Comparison of ENCODE assay signal across 11 cellular contexts in the genomic region with DNA sequence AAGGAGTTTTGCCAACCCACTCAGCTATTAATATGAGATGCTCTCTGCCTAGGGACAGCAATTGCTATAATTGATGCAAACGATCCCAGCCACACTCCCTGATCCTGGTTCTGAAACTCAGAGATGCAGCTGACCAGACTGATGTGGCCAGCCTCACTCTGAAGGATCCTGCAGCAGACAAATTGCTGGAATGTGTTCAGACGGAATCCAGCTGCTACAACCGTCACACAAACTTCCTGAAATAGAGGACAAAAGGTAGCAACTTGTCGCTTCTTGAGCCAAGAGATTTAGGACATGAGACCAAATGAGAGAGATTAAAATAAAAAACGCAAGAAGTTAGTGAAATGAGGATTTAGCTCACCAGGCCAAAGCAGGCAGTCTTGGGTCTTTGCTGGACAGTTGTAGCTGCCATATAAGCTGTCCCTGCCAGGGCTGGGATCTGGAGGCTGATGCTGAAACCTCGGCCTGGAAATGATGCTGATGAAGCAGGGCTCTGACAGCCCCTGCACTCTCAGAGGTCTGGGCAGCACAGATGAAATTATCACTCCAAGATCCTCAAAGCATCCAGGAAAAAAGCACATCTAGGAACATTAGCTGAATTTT. TPM values are rescaled to one million over a fixed set of nuclear protein-coding genes. Genes with fewer than 3 reads are reported as not detected.
DNase-seq lines count a peak whose midpoint lies in the region; ATAC-seq, FAIRE-seq and TF ChIP-seq lines count a peak whose summit lies in the region.
"Had no signal": no experiment of that assay in that cellular context is flagged by ENCODE, and none has a peak within 500 bp of the region (broad histone marks: within the 10 kb centered on the region; RNA-seq: fewer than 3 reads in every experiment).

No MANE protein-coding gene starts in this region.

- H4K20me1 ChIP-seq in PC-9 (ENCODE audit: insufficient read depth) (no peaks in the 10 kb centered on the region), endothelial cell of umbilical vein (replicated peaks; ENCODE audit: control insufficient read depth, extremely low read depth, insufficient read depth, low read length) (no peaks in the 10 kb centered on the region)

- FAIRE-seq in endothelial cell of umbilical vein (lab: Jason Lieb, UNC) (peak; percentile 46), H54 (lab: Jason Lieb, UNC) (no peak)

- H3K4me3 ChIP-seq in PC-9 = no peak overlapping the region
- no peak overlapping the region for H3K4me3 ChIP-seq in endothelial cell of umbilical vein (replicated peaks in 1 of 3; ENCODE audit: insufficient read depth in 1 of 3, low read depth in 1 of 3, low read length in 3 of 3)
- H3K4me3 ChIP-seq in upper lobe of left lung = no peak overlapping the region

- TF ChIP-seq CTCF in PC-9 (conservative IDR thresholded peaks at IDR 0.05) = no peak
- no peak for TF ChIP-seq CTCF in endothelial cell of umbilical vein (IDR thresholded peaks at IDR 0.05; ENCODE audit: extremely low read depth in 1 of 2, insufficient read depth in 1 of 2, low read depth in 1 of 2, low read length in 2 of 2)
- TF ChIP-seq CTCF in upper lobe of left lung (IDR thresholded peaks at IDR 0.05) = no peak

- DNase-seq in PC-9 (no peak), endothelial cell of umbilical vein (ENCODE audit: low read depth, low spot score) (no peak), myocyte (ENCODE audit: low read depth) (peak; percentile 52), upper lobe of left lung (no peak), H54 (ENCODE audit: insufficient read length, low spot score) (no peak)
- DNase-seq in activated naive CD4-positive, alpha-beta T cell treated with anti-CD3 and anti-CD28 coated beads, Interleukin-2, amount 10 ng/mL, durations not matched to agents 7 days and 5 days = no peak
- DNase-seq: activated B cell treated with CpG ODN at 0.5 μM for 24 hours, natural killer cell, NCI-H1092, NCI-H510A had no signal

- H3K27ac Mint-ChIP-seq in activated naive CD4-positive, alpha-beta T cell treated with anti-CD3 and anti-CD28 coated beads, Interleukin-2, amount 10 ng/mL, durations not matched to agents 7 days and 5 days = no peak overlapping the region
- H3K27ac Mint-ChIP-seq: activated B cell treated with CpG ODN at 0.5 μM for 24 hours, natural killer cell had no signal

- peaks cover 19% of the 10 kb centered on the region for H3K4me1 Mint-ChIP-seq in activated naive CD4-positive, alpha-beta T cell treated with anti-CD3 and anti-CD28 coated beads, Interleukin-2, amount 10 ng/mL, durations not matched to agents 7 days and 5 days

- H3F3A ChIP-seq in PC-9 (ENCODE audit: insufficient read depth, low read depth) = peaks cover 22% of the 10 kb centered on the region

- H3K79me2 ChIP-seq in PC-9 (ENCODE audit: low read depth) = no peaks in the 10 kb centered on the region
- H3K79me2 ChIP-seq in endothelial cell of umbilical vein (ENCODE audit: control insufficient read depth, insufficient read depth, low read length) = no peaks in the 10 kb centered on the region

- WGBS in upper lobe of left lung, 2 donors = 51 to 64% methylated on average over 6 of the region's 6 CpGs

- POLR2A ChIA-PET in PC-9 (lab: Charles Lee; ENCODE audit: unreplicated experiment) = no interaction called here
- POLR2A ChIA-PET in endothelial cell of umbilical vein (lab: Charles Lee) = interaction anchor here (0.6 to 1.8 kb wide), 2 partner anchors 9 to 14 kb away, joined by 7 to 10 read pairs; a partner anchor contains a TSS

- H3K9me1 ChIP-seq in endothelial cell of umbilical vein (replicated peaks; ENCODE audit: control insufficient read depth, extremely low read depth, insufficient read depth, low read length) = no peaks in the 10 kb centered on the region

- dilution Hi-C loops in endothelial cell of umbilical vein (cut with MboI; ENCODE audit: extremely low pct_ligation_motif_present, low sequenced_read_pairs) = no loop called here

- H3K4me1 ChIP-seq in PC-9 (replicated peaks; ENCODE audit: insufficient read depth) (peaks cover 31% of the 10 kb centered on the region), endothelial cell of umbilical vein (ENCODE audit: control insufficient read depth, extremely low read depth, insufficient read depth, low read length) (peaks cover 19% of the 10 kb centered on the region), upper lobe of left lung (peaks cover 13 to 18% (median 13%) of the 10 kb centered on the region in 4 donors)

- H2AFZ ChIP-seq in PC-9 (no peak overlapping the region), endothelial cell of umbilical vein (ENCODE audit: low read depth, low read length) (no peak overlapping the region)

- no peak overlapping the region for H3K9ac ChIP-seq in endothelial cell of umbilical vein (replicated peaks; ENCODE audit: extremely low read depth, insufficient read depth, low read length)

- H3K9me3 ChIP-seq in PC-9 (ENCODE audit: insufficient read depth, low read depth) (no peaks in the 10 kb centered on the region), endothelial cell of umbilical vein (replicated peaks; ENCODE audit: control insufficient read depth, insufficient read depth, low read length) (no peaks in the 10 kb centered on the region), upper lobe of left lung (no peaks in the 10 kb centered on the region)

- no peaks in the 10 kb centered on the region for H3K36me3 Mint-ChIP-seq in activated naive CD4-positive, alpha-beta T cell treated with anti-CD3 and anti-CD28 coated beads, Interleukin-2, amount 10 ng/mL, durations not matched to agents 7 days and 5 days
- H3K36me3 Mint-ChIP-seq: natural killer cell had no signal

- CTCF ChIA-PET in PC-9 (lab: Charles Lee) = no interaction called here
- CTCF ChIA-PET in endothelial cell of umbilical vein (lab: Charles Lee) = interaction anchor here (0.8 to 3.1 kb wide), 3 partner anchors 11 to 345 kb away, joined by 3 to 17 read pairs (median 3); no protein-coding TSS in a partner anchor
- CTCF ChIA-PET in activated naive CD4-positive, alpha-beta T cell treated with anti-CD3 and anti-CD28 coated beads, Interleukin-2, amount 10 ng/mL, durations not matched to agents 7 days and 5 days (lab: Charles Lee) = no interaction called here

- no peaks in the 10 kb centered on the region for H3K9me2 ChIP-seq in PC-9 (ENCODE audit: insufficient read depth)

- H3K27me3 Mint-ChIP-seq in activated naive CD4-positive, alpha-beta T cell treated with anti-CD3 and anti-CD28 coated beads, Interleukin-2, amount 10 ng/mL, durations not matched to agents 7 days and 5 days = peaks cover 60% of the 10 kb centered on the region

- no peaks in the 10 kb centered on the region for H3K36me3 ChIP-seq in PC-9 (ENCODE audit: low read depth)
- no peaks in the 10 kb centered on the region for H3K36me3 ChIP-seq in endothelial cell of umbilical vein (ENCODE audit: control insufficient read depth in 2 of 2, extremely low read depth in 1 of 2, insufficient read depth in 2 of 2, low read length in 2 of 2)
- H3K36me3 ChIP-seq in upper lobe of left lung = no peaks in the 10 kb centered on the region

- no peak overlapping the region for H3K4me3 Mint-ChIP-seq in activated naive CD4-positive, alpha-beta T cell treated with anti-CD3 and anti-CD28 coated beads, Interleukin-2, amount 10 ng/mL, durations not matched to agents 7 days and 5 days
- H3K4me3 Mint-ChIP-seq: activated B cell treated with CpG ODN at 0.5 μM for 24 hours, natural killer cell had no signal

- H3K27me3 ChIP-seq in PC-9 (ENCODE audit: insufficient read depth, low read depth) = no peaks in the 10 kb centered on the region
- H3K27me3 ChIP-seq in endothelial cell of umbilical vein (ENCODE audit: control insufficient read depth in 2 of 2, insufficient read depth in 2 of 2, low read length in 2 of 2) = peaks cover 0 to 2% of the 10 kb centered on the region in 2 experiments
- no peaks in the 10 kb centered on the region for H3K27me3 ChIP-seq in upper lobe of left lung

- no peak for TF ChIP-seq POLR2A in endothelial cell of umbilical vein (IDR thresholded peaks at IDR 0.05; ENCODE audit: low read depth, low read length)
- TF ChIP-seq POLR2A in upper lobe of left lung (IDR thresholded peaks at IDR 0.05) = no peak
- TF ChIP-seq POLR2A in H54 (IDR thresholded peaks at IDR 0.05; ENCODE audit: low read depth, low read length) = no peak

- BruUV-seq in PC-9 (replicated peaks; lab: Mats Ljungman, UMichigan) (no TSS peak), endothelial cell of umbilical vein (replicated peaks; lab: Mats Ljungman, UMichigan) (no TSS peak)

- H3K4me2 ChIP-seq in PC-9 (peak overlapping the region; percentile 35), endothelial cell of umbilical vein (ENCODE audit: insufficient read depth, low read length) (no peak overlapping the region)

- ATAC-seq in upper lobe of left lung (ENCODE audit: low FRiP score in 2 of 2) = peak in 1 of 2 donors; percentile 17
- ATAC-seq in HG03571 (IDR thresholded peaks at IDR 0.05; ENCODE audit: unreplicated experiment) = no peak
- ATAC-seq: natural killer cell had no signal

- TF ChIP-seq EP300 in upper lobe of left lung (IDR thresholded peaks at IDR 0.05) = no peak

- H3K9me3 Mint-ChIP-seq in activated naive CD4-positive, alpha-beta T cell treated with anti-CD3 and anti-CD28 coated beads, Interleukin-2, amount 10 ng/mL, durations not matched to agents 7 days and 5 days = no peaks in the 10 kb centered on the region
- H3K9me3 Mint-ChIP-seq: activated B cell treated with CpG ODN at 0.5 μM for 24 hours, natural killer cell had no signal

- no peak overlapping the region for H3K27ac ChIP-seq in PC-9
- H3K27ac ChIP-seq in endothelial cell of umbilical vein (ENCODE audit: insufficient read depth, low read depth, low read length) = no peak overlapping the region
- H3K27ac ChIP-seq in upper lobe of left lung = peak overlapping the region in 3 of 4 donors; percentile 36 to 60 (median 50)

- intact Hi-C loops in PC-9 (cut with micrococcal nuclease; ENCODE audit: unreplicated experiment) (loop anchor here (10.0 kb wide), 1 partner anchor 416 kb away; no protein-coding TSS in a partner anchor), endothelial cell of umbilical vein (cut with micrococcal nuclease) (loop anchor here (2.0 to 10.0 kb wide), 2 partner anchors 16 to 406 kb away; a partner anchor contains a TSS)

TF ChIP-seq in endothelial cell of umbilical vein, 7 proteins besides CTCF, POLR2A, EP300 and RAD21 (continues in another document):
- TF ChIP-seq GATA2 (IDR thresholded peaks at IDR 0.05; ENCODE audit: insufficient read depth, insufficient read length, low read depth, low read length) = no peak
- TF ChIP-seq JUN (IDR thresholded peaks at IDR 0.05; ENCODE audit: borderline replicate concordance, insufficient read depth, insufficient read length, low read depth) = no peak

RNA-seq across cellular contexts. Expression of a gene that starts 8.3 kb away (rescaled TPM):
- total RNA-seq in PC-9 (2021) = 353 and 373 TPM in 2 replicates
- 347 and 456 TPM in 2 replicates for total RNA-seq in endothelial cell of umbilical vein
- polyA plus RNA-seq in endothelial cell of umbilical vein = 188 and 217 TPM in 2 replicates
- polyA plus RNA-seq in endothelial cell of umbilical vein (2011; cell fraction: cytosol; rRNA removed) = 256 and 260 TPM in 2 replicates
- polyA plus RNA-seq in endothelial cell of umbilical vein (2011; cell fraction: nucleus; rRNA removed) = 100.0 and 127 TPM in 2 replicates
- polyA plus RNA-seq in endothelial cell of umbilical vein (2012) = 374 and 512 TPM in 2 replicates
- 197 and 225 TPM in 2 replicates for polyA minus RNA-seq in endothelial cell of umbilical vein
- 225 TPM for polyA minus RNA-seq in endothelial cell of umbilical vein (2011; cell fraction: cytosol; rRNA and poly(A)+ RNA removed)
- 75.0 and 81.4 TPM in 2 replicates for polyA minus RNA-seq in endothelial cell of umbilical vein (2011; cell fraction: nucleus; rRNA and poly(A)+ RNA removed)
- total RNA-seq in myocyte = 194 and 222 TPM in 2 replicates
- 199 TPM for polyA plus RNA-seq in myocyte (2012)
- 100 to 1,000 TPM in 4 of 6 donors, 10 to 100 TPM in 2; 67.1 to 223 (median 176) TPM for total RNA-seq in upper lobe of left lung

Comparison
In these comparisons a context has a peak if more than half of its experiments do, and no peak if none do; other contexts are left out.
1. H3K27ac ChIP-seq: peak in upper lobe of left lung (3 of 4); none in PC-9 (single experiment) and endothelial cell of umbilical vein (single experiment).